Comparison of ENCODE assay signal across 3 cellular contexts in genomic region chr3:155052470-155052869, GRCh38.
TF ChIP-seq lines count a peak whose summit lies in the region.

No MANE protein-coding gene starts in this region.

TF ChIP-seq in A549, 52 proteins besides CTCF, POLR2A, EP300 and RAD21:
- TF ChIP-seq RNF2 (IDR thresholded peaks at IDR 0.05; ENCODE audit: borderline replicate concordance, low read depth) = no peak
- no peak for TF ChIP-seq MAX (IDR thresholded peaks at IDR 0.05)
- TF ChIP-seq ZFP36 (IDR thresholded peaks at IDR 0.05; ENCODE audit: borderline replicate concordance, partially characterized antibody) = peak; percentile 69

TF ChIP-seq in HEK293, 187 proteins besides CTCF, POLR2A, EP300 and RAD21:
- TF ChIP-seq ZIC2 (tag by site-specific recombination; IDR thresholded peaks at IDR 0.05) (no peak), ZNF529 (tag by site-specific recombination; IDR thresholded peaks at IDR 0.05; ENCODE audit: insufficient replicate concordance) (no peak), ZNF585B (tag by site-specific recombination; IDR thresholded peaks at IDR 0.05) (peak; percentile 92), ZNF324 (tag by site-specific recombination; IDR thresholded peaks at IDR 0.05) (no peak), SETDB1 (IDR thresholded peaks at IDR 0.05; ENCODE audit: insufficient read length, low read length) (peak; percentile 59)

TF ChIP-seq in K562, 482 proteins besides CTCF, POLR2A, EP300 and RAD21 (continues in another document):
- TF ChIP-seq WHSC1 (IDR thresholded peaks at IDR 0.05; ENCODE audit: low read length) (no peak), ZSCAN29 (IDR thresholded peaks at IDR 0.05) (no peak), YY1 (IDR thresholded peaks at IDR 0.05; ENCODE audit: borderline replicate concordance in 1 of 3, control insufficient read depth in 1 of 3, extremely low read depth in 1 of 3, insufficient read depth in 3 of 3, insufficient read length in 1 of 3, insufficient replicate concordance in 2 of 3, low read depth in 1 of 3, low read length in 2 of 3) (no peak), CBFB (CRISPR knock-in tag; IDR thresholded peaks at IDR 0.05) (no peak), TFAM (CRISPR knock-in tag; conservative IDR thresholded peaks at IDR 0.05) (no peak), NCOA1 (IDR thresholded peaks at IDR 0.05; ENCODE audit: low read depth) (no peak), ZBTB11 (CRISPR knock-in tag; IDR thresholded peaks at IDR 0.05) (no peak), ZNF696 (CRISPR knock-in tag; conservative IDR thresholded peaks at IDR 0.05) (no peak), ZNF436 (CRISPR knock-in tag; IDR thresholded peaks at IDR 0.05) (no peak), RHOXF2B (CRISPR knock-in tag; conservative IDR thresholded peaks at IDR 0.05) (no peak), MTF1 (CRISPR knock-in tag; IDR thresholded peaks at IDR 0.05; ENCODE audit: borderline replicate concordance) (no peak), GATAD2B (IDR thresholded peaks at IDR 0.05; ENCODE audit: borderline replicate concordance) (no peak), CBX3 (IDR thresholded peaks at IDR 0.05; ENCODE audit: borderline replicate concordance in 1 of 2, low read length in 2 of 2) (0 out of 3 replicates have a peak, but pooled peaks of 1 of the 2 experiments have one; percentile 24), TBL1XR1 (IDR thresholded peaks at IDR 0.05; ENCODE audit: low read length in 2 of 2) (no peak), CEBPZ (IDR thresholded peaks at IDR 0.05; ENCODE audit: borderline replicate concordance, low read depth, low read length) (peak; percentile 71), GMEB1 (CRISPR knock-in tag; IDR thresholded peaks at IDR 0.05) (no peak), MECOM (CRISPR knock-in tag; IDR thresholded peaks at IDR 0.05) (no peak), CREB5 (CRISPR knock-in tag; IDR thresholded peaks at IDR 0.05) (no peak), TRIM28 (IDR thresholded peaks at IDR 0.05) (peak; percentile 76; the same call in 1 of the 2 replicates), CHAMP1 (IDR thresholded peaks at IDR 0.05) (no peak), ARHGAP35 (IDR thresholded peaks at IDR 0.05; ENCODE audit: partially characterized antibody) (no peak), ZNF280A (IDR thresholded peaks at IDR 0.05; ENCODE audit: low read depth, partially characterized antibody) (peak; percentile 20), BRD9 (IDR thresholded peaks at IDR 0.05; ENCODE audit: low read depth, partially characterized antibody) (no peak), CBX5 (IDR thresholded peaks at IDR 0.05; ENCODE audit: borderline replicate concordance, low read depth) (peak; percentile 68; the same call in 1 of the 2 replicates), RBBP5 (IDR thresholded peaks at IDR 0.05; ENCODE audit: borderline replicate concordance, insufficient read depth, low read length, poor library complexity, severe bottlenecking) (no peak), ZFP36 (IDR thresholded peaks at IDR 0.05; ENCODE audit: low read depth, low read length, partially characterized antibody) (peak; percentile 92), ZBTB2 (IDR thresholded peaks at IDR 0.05) (no peak), SMC3 (conservative IDR thresholded peaks at IDR 0.05; ENCODE audit: insufficient read depth, low read depth, low read length) (no peak), KLF13 (tag; IDR thresholded peaks at IDR 0.05; ENCODE audit: borderline replicate concordance, low read depth) (no peak), TRIM24 (IDR thresholded peaks at IDR 0.05) (0 out of 4 replicates have a peak, but pooled peaks of 1 of the 2 experiments have one; percentile 24), MNT (conservative IDR thresholded peaks at IDR 0.05) (no peak), HCFC1 (IDR thresholded peaks at IDR 0.05; ENCODE audit: low read depth, low read length) (no peak), CCNT2 (IDR thresholded peaks at IDR 0.05; ENCODE audit: borderline replicate concordance, extremely low read depth, insufficient read length, low read depth, low read length) (no peak), KAT2B (IDR thresholded peaks at IDR 0.05; ENCODE audit: low read depth, low read length) (no peak), ZNF24 (IDR thresholded peaks at IDR 0.05) (no peak), ZNF239 (CRISPR knock-in tag; IDR thresholded peaks at IDR 0.05) (no peak), ZNF57 (CRISPR knock-in tag; IDR thresholded peaks at IDR 0.05) (no peak), XRCC3 (IDR thresholded peaks at IDR 0.05) (no peak), CBX8 (IDR thresholded peaks at IDR 0.05; ENCODE audit: borderline replicate concordance, extremely low read depth, low read depth, low read length, poor library complexity, severe bottlenecking) (no peak), CBX1 (IDR thresholded peaks at IDR 0.05; ENCODE audit: low read depth) (peak; percentile 61; the same call in 1 of the 2 replicates), MTA3 (IDR thresholded peaks at IDR 0.05; ENCODE audit: borderline replicate concordance) (no peak), HLTF (IDR thresholded peaks at IDR 0.05) (no peak)
